1 cellular context compared by ENCODE assay signal in the genomic region with DNA sequence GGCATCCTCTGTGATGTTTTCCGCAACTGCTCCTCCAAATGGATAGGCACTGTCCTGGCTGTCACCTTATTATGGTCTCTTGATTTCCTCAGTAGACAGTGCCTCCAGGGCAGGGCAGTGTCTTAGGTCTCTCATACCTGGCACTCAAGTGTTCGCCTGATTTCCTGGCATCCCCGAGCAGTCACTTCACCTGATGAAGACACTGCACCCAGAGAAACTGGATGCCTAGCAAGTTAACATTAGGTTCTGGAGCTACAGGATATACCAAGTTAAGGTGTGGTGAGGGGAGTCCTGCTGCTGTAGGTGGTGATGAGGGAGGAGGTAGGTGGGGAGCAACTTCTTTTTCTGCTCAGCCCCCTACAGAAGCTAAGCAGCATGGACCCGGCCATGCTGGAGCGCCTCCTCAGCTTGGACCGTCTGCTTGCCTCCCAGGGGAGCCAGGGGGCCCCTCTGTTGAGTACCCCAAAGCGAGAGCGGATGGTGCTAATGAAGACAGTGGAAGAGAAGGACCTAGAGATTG.
A peak's percentile ranks its signal among the peaks of the same experiment; 100 is the strongest.
TF ChIP-seq lines count a peak whose summit lies in the region.

No MANE protein-coding gene starts in this region.

TF ChIP-seq in HepG2, 621 proteins besides CTCF, POLR2A, EP300 and RAD21:
- TF ChIP-seq THAP11 (CRISPR knock-in tag; IDR thresholded peaks at IDR 0.05) = no peak
- TF ChIP-seq POLR2G (IDR thresholded peaks at IDR 0.05; ENCODE audit: low read depth, low read length) = no peak
- TF ChIP-seq DNMT1 (CRISPR knock-in tag; IDR thresholded peaks at IDR 0.05) = no peak
- 0 out of 2 replicates have a peak, but pooled peaks have one; percentile 63 for TF ChIP-seq ZNF138 (CRISPR knock-in tag; IDR thresholded peaks at IDR 0.05; ENCODE audit: low read depth)
- TF ChIP-seq, protein P1, sequence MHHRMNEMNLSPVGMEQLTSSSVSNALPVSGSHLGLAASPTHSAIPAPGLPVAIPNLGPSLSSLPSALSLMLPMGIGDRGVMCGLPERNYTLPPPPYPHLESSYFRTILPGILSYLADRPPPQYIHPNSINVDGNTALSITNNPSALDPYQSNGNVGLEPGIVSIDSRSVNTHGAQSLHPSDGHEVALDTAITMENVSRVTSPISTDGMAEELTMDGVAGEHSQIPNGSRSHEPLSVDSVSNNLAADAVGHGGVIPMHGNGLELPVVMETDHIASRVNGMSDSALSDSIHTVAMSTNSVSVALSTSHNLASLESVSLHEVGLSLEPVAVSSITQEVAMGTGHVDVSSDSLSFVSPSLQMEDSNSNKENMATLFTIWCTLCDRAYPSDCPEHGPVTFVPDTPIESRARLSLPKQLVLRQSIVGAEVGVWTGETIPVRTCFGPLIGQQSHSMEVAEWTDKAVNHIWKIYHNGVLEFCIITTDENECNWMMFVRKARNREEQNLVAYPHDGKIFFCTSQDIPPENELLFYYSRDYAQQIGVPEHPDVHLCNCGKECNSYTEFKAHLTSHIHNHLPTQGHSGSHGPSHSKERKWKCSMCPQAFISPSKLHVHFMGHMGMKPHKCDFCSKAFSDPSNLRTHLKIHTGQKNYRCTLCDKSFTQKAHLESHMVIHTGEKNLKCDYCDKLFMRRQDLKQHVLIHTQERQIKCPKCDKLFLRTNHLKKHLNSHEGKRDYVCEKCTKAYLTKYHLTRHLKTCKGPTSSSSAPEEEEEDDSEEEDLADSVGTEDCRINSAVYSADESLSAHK (CRISPR knock-in tag; IDR thresholded peaks at IDR 0.05; ENCODE audit: borderline replicate concordance) = 0 out of 2 replicates have a peak, but pooled peaks have one; percentile 12
- no peak for TF ChIP-seq TOE1 (CRISPR knock-in tag; IDR thresholded peaks at IDR 0.05)
- peak; percentile 45 for TF ChIP-seq RBM22 (optimal IDR thresholded peaks at IDR 0.05; ENCODE audit: low read length)
- no peak for TF ChIP-seq HNRNPH1 (optimal IDR thresholded peaks at IDR 0.05; ENCODE audit: low read depth, low read length)
- TF ChIP-seq ZNF251 (CRISPR knock-in tag; IDR thresholded peaks at IDR 0.05) = no peak
- TF ChIP-seq, protein P2, sequence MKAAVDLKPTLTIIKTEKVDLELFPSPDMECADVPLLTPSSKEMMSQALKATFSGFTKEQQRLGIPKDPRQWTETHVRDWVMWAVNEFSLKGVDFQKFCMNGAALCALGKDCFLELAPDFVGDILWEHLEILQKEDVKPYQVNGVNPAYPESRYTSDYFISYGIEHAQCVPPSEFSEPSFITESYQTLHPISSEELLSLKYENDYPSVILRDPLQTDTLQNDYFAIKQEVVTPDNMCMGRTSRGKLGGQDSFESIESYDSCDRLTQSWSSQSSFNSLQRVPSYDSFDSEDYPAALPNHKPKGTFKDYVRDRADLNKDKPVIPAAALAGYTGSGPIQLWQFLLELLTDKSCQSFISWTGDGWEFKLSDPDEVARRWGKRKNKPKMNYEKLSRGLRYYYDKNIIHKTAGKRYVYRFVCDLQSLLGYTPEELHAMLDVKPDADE (CRISPR knock-in tag; IDR thresholded peaks at IDR 0.05) = no peak
- TF ChIP-seq NFATC3 (CRISPR knock-in tag; IDR thresholded peaks at IDR 0.05) = no peak
- TF ChIP-seq, protein P3, sequence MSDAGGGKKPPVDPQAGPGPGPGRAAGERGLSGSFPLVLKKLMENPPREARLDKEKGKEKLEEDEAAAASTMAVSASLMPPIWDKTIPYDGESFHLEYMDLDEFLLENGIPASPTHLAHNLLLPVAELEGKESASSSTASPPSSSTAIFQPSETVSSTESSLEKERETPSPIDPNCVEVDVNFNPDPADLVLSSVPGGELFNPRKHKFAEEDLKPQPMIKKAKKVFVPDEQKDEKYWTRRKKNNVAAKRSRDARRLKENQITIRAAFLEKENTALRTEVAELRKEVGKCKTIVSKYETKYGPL (CRISPR knock-in tag; IDR thresholded peaks at IDR 0.05) = no peak
- TF ChIP-seq E2F2 (CRISPR knock-in tag; IDR thresholded peaks at IDR 0.05; ENCODE audit: borderline replicate concordance) = no peak
- TF ChIP-seq POLR2AphosphoS5 (IDR thresholded peaks at IDR 0.05; ENCODE audit: low read depth, low read length) = 0 out of 2 replicates have a peak, but pooled peaks have one; percentile 23
TF ChIP-seq in HepG2: peak in this region for 4.
